22 cellular contexts compared by ENCODE assay signal in genomic region chr4:176758731-176759130, GRCh38. TPM values are rescaled to one million over a fixed set of nuclear protein-coding genes. Genes with fewer than 3 reads are reported as not detected.
DNase-seq lines count a peak whose midpoint lies in the region; ATAC-seq and TF ChIP-seq lines count a peak whose summit lies in the region.
"Had no signal": no experiment of that assay in that cellular context is flagged by ENCODE, and none has a peak within 500 bp of the region (broad histone marks: within the 10 kb centered on the region; RNA-seq: fewer than 3 reads in every experiment).

No MANE protein-coding gene starts in this region.

- 87 to 88% methylated on average over 2 of the region's 2 CpGs for WGBS in thyroid gland, 2 donors
- 73 to 86% (median 76%) methylated on average over 2 of the region's 2 CpGs for WGBS in psoas muscle, 3 donors

- TF ChIP-seq CTCF in HFFc6 (IDR thresholded peaks at IDR 0.05) (no peak), foreskin keratinocyte (conservative IDR thresholded peaks at IDR 0.05) (no peak), lower lobe of right lung (IDR thresholded peaks at IDR 0.05) (no peak), thyroid gland (IDR thresholded peaks at IDR 0.05) (no peak), psoas muscle (IDR thresholded peaks at IDR 0.05) (no peak), mucosa of descending colon (IDR thresholded peaks at IDR 0.05) (no peak)

- H3K9me3 ChIP-seq in lower lobe of right lung (no peaks in the 10 kb centered on the region), thyroid gland (no peaks in the 10 kb centered on the region), psoas muscle (no peaks in the 10 kb centered on the region), mucosa of descending colon (no peaks in the 10 kb centered on the region)
- H3K9me3 ChIP-seq: SJSA1 had no signal

- peaks cover 22% of the 10 kb centered on the region for H3K4me1 ChIP-seq in foreskin keratinocyte
- H3K4me1 ChIP-seq in lower lobe of right lung = no peaks in the 10 kb centered on the region
- peaks cover 5 to 7% of the 10 kb centered on the region in 2 donors for H3K4me1 ChIP-seq in thyroid gland
- peaks cover 10% of the 10 kb centered on the region for H3K4me1 ChIP-seq in psoas muscle
- no peaks in the 10 kb centered on the region for H3K4me1 ChIP-seq in mucosa of descending colon (ENCODE audit: low read depth)

- intact Hi-C loops in lower lobe of right lung (cut with DNase I) (no loop called here), thyroid gland (cut with DNase I) (no loop called here), psoas muscle (cut with DNase I) (no loop called here), mucosa of descending colon (cut with DNase I, micrococcal nuclease) (no loop called here)

- peaks cover 12% of the 10 kb centered on the region for H3K27me3 Mint-ChIP-seq in HFFc6 (ENCODE audit: insufficient read depth)

- H3K36me3 ChIP-seq in lower lobe of right lung (no peaks in the 10 kb centered on the region), thyroid gland (no peaks in the 10 kb centered on the region), psoas muscle (ENCODE audit: insufficient read depth in 1 of 2, low read depth in 1 of 2) (no peaks in the 10 kb centered on the region), mucosa of descending colon (ENCODE audit: low read depth) (no peaks in the 10 kb centered on the region)

- TF ChIP-seq POLR2A in thyroid gland (IDR thresholded peaks at IDR 0.05) = no peak

- ATAC-seq in foreskin keratinocyte (peak; percentile 33), lower lobe of right lung (no peak), psoas muscle (no peak), mucosa of descending colon (no peak)
- ATAC-seq: GM12878, HCT116 had no signal

- peaks cover 48% of the 10 kb centered on the region for H3K36me3 Mint-ChIP-seq in HFFc6 (ENCODE audit: low read depth)

- peaks cover 96% of the 10 kb centered on the region for H3K4me1 Mint-ChIP-seq in HFFc6 (ENCODE audit: low read depth)

- H3K27ac ChIP-seq in foreskin keratinocyte = no peak overlapping the region
- no peak overlapping the region for H3K27ac ChIP-seq in lower lobe of right lung
- no peak overlapping the region for H3K27ac ChIP-seq in thyroid gland
- H3K27ac ChIP-seq in psoas muscle = no peak overlapping the region
- H3K27ac ChIP-seq: PC-9, SJSA1 had no signal

- H3K4me3 Mint-ChIP-seq in HFFc6 = peak overlapping the region; percentile 61

- H3K27me3 ChIP-seq in foreskin keratinocyte (no peaks in the 10 kb centered on the region), lower lobe of right lung (ENCODE audit: low read depth) (no peaks in the 10 kb centered on the region), thyroid gland (no peaks in the 10 kb centered on the region), psoas muscle (ENCODE audit: insufficient read depth in 3 of 3, low read length in 2 of 3) (no peaks in the 10 kb centered on the region)
- H3K27me3 ChIP-seq: SJSA1 had no signal

- peak overlapping the region; percentile 72 for H3K27ac Mint-ChIP-seq in HFFc6

- H3K4me3 ChIP-seq in lower lobe of right lung (no peak overlapping the region), thyroid gland (replicated peaks in 1 of 3) (no peak overlapping the region), psoas muscle (no peak overlapping the region), mucosa of descending colon (no peak overlapping the region)
- H3K4me3 ChIP-seq: GM12878, PC-9, SJSA1 had no signal

- no peaks in the 10 kb centered on the region for H3K9me3 Mint-ChIP-seq in HFFc6

- DNase-seq in A172 (ENCODE audit: low spot score) (peak; percentile 26), HFFc6 (no peak), RPMI7951 (ENCODE audit: low read depth) (peak; percentile 60), foreskin keratinocyte (no peak), lower lobe of right lung (no peak), thyroid gland (no peak), psoas muscle (no peak), mucosa of descending colon (no peak)
- DNase-seq: 8988T, Karpas-422, NCI-H1105 treated with DMSO at 0.1 percent for 48 hours, NCI-H146, NCI-H2029, NCI-H446 treated with DMSO at 0.1 percent for 48 hours, NCI-H526, PC-9, Right ventricle myocardium superior, RPMI8226 had no signal

RNA-seq across cellular contexts. Expression of gene VEGFC, which starts 34.0 kb away (rescaled TPM):
- total RNA-seq in A172 (2014; rRNA removed; shearing (Covaris generic)) = 39.3 and 42.8 TPM in 2 replicates
- total RNA-seq in HFFc6 (2021; fragmentation: NEBNext Ultra II Directional; extraction: Animal tissue kit (Norgen Biotek cat#: 25700)) = 100 to 1,000 TPM; 323 to 374 (median 351) TPM
- total RNA-seq in RPMI7951 (2014; rRNA removed; shearing (Covaris generic)) = 43.2 and 58.6 TPM in 2 replicates
- total RNA-seq in foreskin keratinocyte (78.0 and 80.3 TPM in 2 replicates), lower lobe of right lung (16.1 TPM), thyroid gland (10 to 100 TPM; 34.4 to 58.7 (median 43.0) TPM), psoas muscle (1 to 10 TPM; 3.0 to 7.0 (median 3.8) TPM), mucosa of descending colon (1 to 10 TPM; 1.2 to 5.3 (median 3.4) TPM)
- polyA plus RNA-seq in foreskin keratinocyte (74.6 and 91.5 TPM in 2 replicates), psoas muscle (1 to 10 TPM; 1.8 to 2.9 (median 2.1) TPM)
- total RNA-seq: GM12878, HT-29 had no signal

Comparison
In these comparisons a context has a peak if more than half of its experiments do, and no peak if none do; other contexts are left out.
1. DNase-seq: peak in A172 (single experiment) and RPMI7951 (single experiment); none in HFFc6 (single experiment), foreskin keratinocyte (0 of 2), lower lobe of right lung (single experiment), thyroid gland (0 of 2), psoas muscle (0 of 2) and mucosa of descending colon (0 of 3).